8 cellular contexts compared by ENCODE assay signal in the genomic region with DNA sequence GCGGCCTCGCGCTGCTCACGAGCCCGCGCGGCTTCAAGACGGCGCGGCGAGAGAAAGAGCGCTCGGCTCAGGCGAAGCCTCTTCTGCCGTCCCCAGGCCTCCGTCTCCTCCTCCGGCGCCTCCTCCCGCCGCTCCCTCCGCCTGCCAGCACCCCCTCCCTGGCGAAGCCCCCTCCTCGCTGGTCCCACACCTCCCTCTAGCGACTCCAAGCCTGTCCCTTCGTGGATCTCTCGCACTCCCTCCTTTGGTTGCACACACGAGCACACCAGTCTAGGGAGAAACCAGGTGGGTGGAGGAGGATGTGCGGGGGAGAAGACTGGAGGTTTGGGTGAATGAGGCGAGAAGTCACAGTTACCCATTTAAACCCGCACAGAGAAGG. TPM values are rescaled to one million over a fixed set of nuclear protein-coding genes. Genes with fewer than 3 reads are reported as not detected.
DNase-seq lines count a peak whose midpoint lies in the region; ATAC-seq, FAIRE-seq and TF ChIP-seq lines count a peak whose summit lies in the region.

A gene (minus strand): TSS at position 57 of the 379 bp plus-strand sequence. CDS start 670 bp downstream, outside the sequence.

- H3K56ac ChIP-seq in H1 (replicated peaks; ENCODE audit: insufficient read length, low read depth, low read length) = peak within 1 kb of the TSS; percentile 83

- CTCF ChIA-PET in H1 (lab: Charles Lee; ENCODE audit: partially characterized antibody) = interaction anchor here (1.4 kb wide), 1 partner anchor 22 kb away, joined by 3 read pairs; no protein-coding TSS in a partner anchor

- H3K27me3 ChIP-seq in H1 (replicated peaks in 1 of 4; ENCODE audit: control insufficient read depth in 3 of 4, extremely low read depth in 1 of 4, insufficient read depth in 3 of 4, low read length in 3 of 4) (peaks cover 0 to 8% (median 6%) of the 10 kb centered on the region in 4 experiments; a peak in 6 of 7 replicates), mesenchymal stem cell (ENCODE audit: control insufficient read depth in 1 of 2, insufficient read depth in 1 of 2, low read length in 2 of 2) (no peaks in the 10 kb centered on the region)

- intact Hi-C loops in CD14-positive monocyte (cut with micrococcal nuclease) = loop anchor here (5.0 to 10.0 kb wide), 3 partner anchors 51 to 76 kb away; no protein-coding TSS in a partner anchor

- H3K18ac ChIP-seq in H1 (ENCODE audit: extremely low read depth, low read length) (peak within 1 kb of the TSS; percentile 71), mesenchymal stem cell (ENCODE audit: low read depth in 1 of 2, low read length in 2 of 2) (peak within 1 kb of the TSS; percentile 86 to 99)

- peak; percentile 60 to 62 for TF ChIP-seq RAD21 in H1 (IDR thresholded peaks at IDR 0.05 in 1 of 2, conservative IDR thresholded peaks at IDR 0.05 in 1 of 2; ENCODE audit: low read depth in 2 of 2, low read length in 2 of 2)

- no peak for TF ChIP-seq EP300 in H1 (IDR thresholded peaks at IDR 0.05; ENCODE audit: borderline replicate concordance in 1 of 2, low read depth in 2 of 2, low read length in 2 of 2)

- H4K91ac ChIP-seq in H1 (replicated peaks; ENCODE audit: insufficient read length, low read length) (peak within 1 kb of the TSS; percentile 49), mesenchymal stem cell (ENCODE audit: low read length) (peak within 1 kb of the TSS; percentile 81)

- H2AFZ ChIP-seq in H1 (ENCODE audit: low read length) (peak within 1 kb of the TSS; percentile 82), mesenchymal stem cell (ENCODE audit: low read depth, low read length) (peak within 1 kb of the TSS; percentile 83)

- H3K27me3 Mint-ChIP-seq in CD14-positive monocyte (ENCODE audit: low read depth in 3 of 3) = peaks cover 8 to 20% (median 10%) of the 10 kb centered on the region in 3 donors

- H3K9ac ChIP-seq in H1 (replicated peaks in 1 of 4; ENCODE audit: extremely low read depth in 1 of 4, low read depth in 3 of 4, low read length in 3 of 4) (peak within 1 kb of the TSS; percentile 74 to 77 (median 75)), mesenchymal stem cell (ENCODE audit: low read length) (peak within 1 kb of the TSS; percentile 96)

- H3K23ac ChIP-seq in H1 (ENCODE audit: insufficient read length) = no peak within 1 kb of the TSS
- H3K23ac ChIP-seq in mesenchymal stem cell (ENCODE audit: low read length in 2 of 2) = peak within 1 kb of the TSS in 1 of 2 experiments; percentile 96

- H3K14ac ChIP-seq in H1 (ENCODE audit: insufficient read length) (no peak within 1 kb of the TSS), mesenchymal stem cell (ENCODE audit: low read length in 2 of 2) (peak within 1 kb of the TSS; percentile 0 to 96)

- H3K4ac ChIP-seq in H1 (replicated peaks; ENCODE audit: insufficient read length, low read depth, low read length) = peak within 1 kb of the TSS; percentile 85
- peak within 1 kb of the TSS; percentile 87 to 94 for H3K4ac ChIP-seq in mesenchymal stem cell (ENCODE audit: low read depth in 1 of 2, low read length in 2 of 2)

- H2BK120ac ChIP-seq in H1 (replicated peaks; ENCODE audit: low read depth, low read length) (no peak within 1 kb of the TSS), mesenchymal stem cell (ENCODE audit: low read depth, low read length) (peak within 1 kb of the TSS; percentile 77)

- POLR2A ChIA-PET in H1 (lab: Charles Lee; ENCODE audit: partially characterized antibody) = interaction anchor here (1.4 kb wide), 1 partner anchor 12 kb away, joined by 3 read pairs; no protein-coding TSS in a partner anchor

- H3K27ac ChIP-seq in H1 (ENCODE audit: low read depth, low read length) = peak within 1 kb of the TSS; percentile 66; the same call in 1 of the 2 replicates
- H3K27ac ChIP-seq in mesenchymal stem cell (ENCODE audit: low read length, poor library complexity, severe bottlenecking) = peak within 1 kb of the TSS; percentile 98

- H3K9me3 ChIP-seq in H1 (ENCODE audit: insufficient read depth in 2 of 2, low read depth in 1 of 2, low read length in 1 of 2) (no peaks in the 10 kb centered on the region), mesenchymal stem cell (ENCODE audit: control insufficient read depth, low read length) (no peaks in the 10 kb centered on the region)

- H2BK12ac ChIP-seq in H1 (ENCODE audit: low read depth, low read length) (peak within 1 kb of the TSS; percentile 86), mesenchymal stem cell (ENCODE audit: low read length in 2 of 2) (peak within 1 kb of the TSS; percentile 75 to 82)

- DNase-seq in CD14-positive monocyte (ENCODE audit: low spot score) = peak; percentile 64
- DNase-seq in NCI-H774 (lab: John Stamatoyannopoulos, UW) = peak; percentile 27
- DNase-seq in activated CD8-positive, alpha-beta memory T cell treated with anti-CD3 and anti-CD28 coated beads for 48 hours (ENCODE audit: low read depth in 2 of 3, low spot score in 2 of 3) = peak; percentile 57 to 69 (median 59)
- peak in 1 of 2 experiments; percentile 81 for DNase-seq in H1 (ENCODE audit: low read depth in 1 of 2, low spot score in 2 of 2)
- DNase-seq in mesenchymal stem cell = peak; percentile 86
- DNase-seq in stimulated activated CD8-positive, alpha-beta memory T cell treated with anti-CD3 and anti-CD28 coated beads, Interleukin-12 subunit alpha, Interleukin-12 subunit beta, amount 100 ng/mL, for 24 hours (ENCODE audit: extremely low read depth) = peak; percentile 71

- H3K9me3 Mint-ChIP-seq in CD14-positive monocyte = peaks cover 0 to 2% (median 0%) of the 10 kb centered on the region in 7 donors

- H4K5ac ChIP-seq in H1 (ENCODE audit: insufficient read length, low read depth, low read length) = peak within 1 kb of the TSS; percentile 64

- H2BK5ac ChIP-seq in H1 (ENCODE audit: low read depth, low read length) (peak within 1 kb of the TSS; percentile 82), mesenchymal stem cell (ENCODE audit: low read depth, low read length, poor library complexity, severe bottlenecking) (peak within 1 kb of the TSS; percentile 89)

- no peaks in the 10 kb centered on the region; a peak in 3 of 7 replicates for H3K4me1 ChIP-seq in H1 (replicated peaks in 1 of 4; ENCODE audit: control insufficient read depth in 3 of 4, insufficient read depth in 4 of 4, low read length in 3 of 4)
- no peaks in the 10 kb centered on the region for H3K4me1 ChIP-seq in mesenchymal stem cell (ENCODE audit: control insufficient read depth, insufficient read depth, low read depth, low read length)

- WGBS in H1 (ENCODE audit: extremely low coverage in 1 of 2, insufficient coverage in 1 of 2, insufficient read length in 1 of 2, insufficient replicate concordance in 2 of 2, low coverage in 1 of 2, low lambda C conversion rate in 2 of 2, missing lambda C conversion rate in 1 of 2), 2 experiments = 4% methylated on average over 6 of the region's 30 CpGs; no CpG with 5 or more reads in 1 of the 2 experiments
- 0% methylated on average over 2 of the region's 30 CpGs for WGBS in mesenchymal stem cell

- no peak; a peak in 1 of 3 replicates for TF ChIP-seq POLR2A in H1 (IDR thresholded peaks at IDR 0.05; ENCODE audit: control extremely low read depth in 1 of 2, low read depth in 2 of 2, low read length in 2 of 2)

- H3K4me3 ChIP-seq in H1 (ENCODE audit: extremely low read depth in 1 of 4, insufficient read depth in 2 of 4, low read depth in 3 of 4, low read length in 4 of 4) (peak within 1 kb of the TSS; percentile 39 to 84 (median 80)), mesenchymal stem cell (ENCODE audit: insufficient read depth in 1 of 2, low read depth in 1 of 2, low read length in 2 of 2) (peak within 1 kb of the TSS; percentile 89 to 90)

- H3K4me3 Mint-ChIP-seq in CD14-positive monocyte = peak within 1 kb of the TSS; percentile 96 to 98

- no peak for FAIRE-seq in H1 (lab: Jason Lieb, UNC)

- H4K8ac ChIP-seq in H1 (ENCODE audit: extremely low read depth, insufficient read depth, low read length) (peak within 1 kb of the TSS; percentile 90), mesenchymal stem cell (ENCODE audit: low read length) (peak within 1 kb of the TSS; percentile 92)

- TF ChIP-seq CTCF in CD14-positive monocyte (IDR thresholded peaks at IDR 0.05) (no peak), H1 (IDR thresholded peaks at IDR 0.05; ENCODE audit: control extremely low read depth in 1 of 3, insufficient read depth in 1 of 3, low read depth in 1 of 3, low read length in 3 of 3) (peak; percentile 42 to 55 (median 53))

- peaks cover 28% of the 10 kb centered on the region for H3K4me1 Mint-ChIP-seq in CD14-positive monocyte

- H4K20me1 ChIP-seq in H1 (replicated peaks in 1 of 2; ENCODE audit: control insufficient read depth in 1 of 2, insufficient read depth in 2 of 2, low read length in 2 of 2) = no peaks in the 10 kb centered on the region

- H3K36me3 Mint-ChIP-seq in CD14-positive monocyte = peaks cover 8 to 19% of the 10 kb centered on the region in 2 donors

- H3K36me3 ChIP-seq in H1 (ENCODE audit: control insufficient read depth in 2 of 4, insufficient read depth in 4 of 4, low read length in 3 of 4) = no peaks in the 10 kb centered on the region
- H3K36me3 ChIP-seq in mesenchymal stem cell (ENCODE audit: control insufficient read depth in 1 of 2, insufficient read depth in 2 of 2, low read depth in 1 of 2, low read length in 2 of 2) = peaks cover 0 to 23% of the 10 kb centered on the region in 2 experiments

- H3K27ac Mint-ChIP-seq in CD14-positive monocyte = peak within 1 kb of the TSS; percentile 94 to 99 (median 99)

- H2BK20ac ChIP-seq in H1 (ENCODE audit: low read length) = no peak within 1 kb of the TSS

- H3K4me2 ChIP-seq in H1 (ENCODE audit: insufficient read depth in 1 of 2, low read depth in 2 of 2, low read length in 2 of 2) = peak within 1 kb of the TSS; percentile 98 to 99
- H3K4me2 ChIP-seq in mesenchymal stem cell (ENCODE audit: low read length, poor library complexity, severe bottlenecking) = peak within 1 kb of the TSS; percentile 76

- ATAC-seq in GM19395 (IDR thresholded peaks at IDR 0.05; ENCODE audit: unreplicated experiment) = peak; percentile 49
- peak; percentile 33 for ATAC-seq in HG03521 (IDR thresholded peaks at IDR 0.05; ENCODE audit: unreplicated experiment)

- H2AK5ac ChIP-seq in H1 (ENCODE audit: low read depth, low read length) (no peak within 1 kb of the TSS), mesenchymal stem cell (ENCODE audit: low read length, severe bottlenecking) (peak within 1 kb of the TSS; percentile 35)

- no peaks in the 10 kb centered on the region for H3K79me1 ChIP-seq in H1 (ENCODE audit: low read depth, low read length)
- H3K79me1 ChIP-seq in mesenchymal stem cell (replicated peaks; ENCODE audit: low read length, poor library complexity, severe bottlenecking) = no peaks in the 10 kb centered on the region

- peaks cover 18% of the 10 kb centered on the region for H3K23me2 ChIP-seq in H1 (ENCODE audit: low read depth, low read length)

- H3K79me2 ChIP-seq in H1 (ENCODE audit: control insufficient read depth in 1 of 2, insufficient read depth in 2 of 2, low read length in 2 of 2) = no peaks in the 10 kb centered on the region

- H2BK15ac ChIP-seq in H1 (ENCODE audit: low read length) (peak within 1 kb of the TSS; percentile 36; the same call in 1 of the 2 replicates), mesenchymal stem cell (ENCODE audit: low read depth, poor library complexity, severe bottlenecking) (peak within 1 kb of the TSS; percentile 92)

RNA-seq across cellular contexts. Expression of the gene that starts here (rescaled TPM):
- polyA plus RNA-seq in CD14-positive monocyte = 10 to 100 TPM; 19.6 to 30.6 TPM
- total RNA-seq in H1 (2021; fragmentation: NEBNext Ultra II Directional; extraction: Animal tissue kit (Norgen Biotek cat#: 25700)) = 7.0 and 9.2 TPM in 2 replicates
- 2.4 and 3.2 TPM in 2 replicates for polyA plus RNA-seq in H1 (2011; rRNA removed)
- 3.2 TPM for polyA plus RNA-seq in H1 (2011; cell fraction: cytosol; rRNA removed)
- 4.1 TPM for polyA plus RNA-seq in H1 (2011; cell fraction: nucleus; rRNA removed)
- 3.5 to 5.6 TPM (median 4.6 TPM) in 4 replicates for polyA plus RNA-seq in H1 (2012, experiment 1 of 2)
- 0.56 TPM for polyA plus RNA-seq in H1 (2012, experiment 2 of 2)
- polyA plus RNA-seq in H1 (2013, experiment 1 of 2) = 4.2 TPM
- 4.0 TPM for polyA plus RNA-seq in H1 (2013, experiment 2 of 2)
- polyA minus RNA-seq in H1 (2011; rRNA and poly(A)+ RNA removed) = 8.3 and 12.8 TPM in 2 replicates
- 9.1 TPM for polyA minus RNA-seq in H1 (2011; cell fraction: cytosol; rRNA and poly(A)+ RNA removed)
- 13.1 TPM for polyA minus RNA-seq in H1 (2011; cell fraction: nucleus; rRNA and poly(A)+ RNA removed)
- polyA plus RNA-seq in mesenchymal stem cell (2013, experiment 1 of 2) = 35.2 TPM
- 37.4 TPM for polyA plus RNA-seq in mesenchymal stem cell (2013, experiment 2 of 2)
